In the genomic region with DNA sequence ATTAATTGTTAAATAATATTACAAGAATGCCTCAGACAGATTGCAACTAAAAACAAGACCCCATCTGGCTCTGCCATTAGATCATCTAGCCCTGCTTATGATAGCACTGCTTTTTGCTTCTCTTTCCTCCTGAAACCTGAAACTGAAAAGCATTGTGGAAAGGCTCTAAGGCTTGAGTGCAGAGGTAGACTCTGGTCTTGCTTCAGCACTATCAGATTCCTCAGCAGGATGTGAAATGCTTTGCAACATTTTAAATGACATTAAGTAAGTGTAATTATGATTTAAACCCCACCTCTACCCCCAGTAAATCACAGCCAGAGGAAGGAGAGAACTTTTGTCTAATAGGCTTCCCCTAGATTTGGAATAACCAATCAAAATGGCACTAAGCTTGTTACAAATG, we compare ENCODE assay signal across 21 cellular contexts.
A peak's percentile ranks its signal among the peaks of the same experiment; 100 is the strongest.
DNase-seq lines count a peak whose midpoint lies in the region; FAIRE-seq and TF ChIP-seq lines count a peak whose summit lies in the region.
"Had no signal": no experiment of that assay in that cellular context is flagged by ENCODE, and none has a peak within 500 bp of the region (broad histone marks: within the 10 kb centered on the region; RNA-seq: fewer than 3 reads in every experiment).

No MANE protein-coding gene starts in this region.

- peaks cover 67% of the 10 kb centered on the region for H3K36me3 Mint-ChIP-seq in nephron progenitor cell (ENCODE audit: low read depth)
- H3K36me3 Mint-ChIP-seq: CD4-positive, CD25-positive, alpha-beta regulatory T cell; T-cell had no signal

- peak overlapping the region; percentile 41 for H3K27ac ChIP-seq in KMS-11
- H3K27ac ChIP-seq: A549 had no signal

- H3K4me1 Mint-ChIP-seq in nephron progenitor cell = peaks cover 69% of the 10 kb centered on the region
- H3K4me1 Mint-ChIP-seq: CD4-positive, CD25-positive, alpha-beta regulatory T cell had no signal

- H3K4me1 ChIP-seq in KMS-11 (ENCODE audit: low read depth, poor library complexity, severe bottlenecking) = peaks cover 30% of the 10 kb centered on the region
- H3K4me1 ChIP-seq: A549 had no signal

- H3K27me3 Mint-ChIP-seq in nephron progenitor cell (ENCODE audit: low read depth, poor library complexity) = no peaks in the 10 kb centered on the region

- no peak overlapping the region for H2AFZ ChIP-seq in KMS-11 (ENCODE audit: low read depth)

- H3K4me3 ChIP-seq in KMS-11 (IDR thresholded peaks at IDR 0.05; ENCODE audit: insufficient read depth, low read depth, low read length) = no peak overlapping the region
- H3K4me3 ChIP-seq: A549 had no signal

- peak overlapping the region; percentile 67 for H3K4me2 ChIP-seq in KMS-11
- H3K4me2 ChIP-seq: A549 had no signal

- DNase-seq in NCI-H510A treated with DMSO at 0.1 percent for 48 hours (lab: John Stamatoyannopoulos, UW) (peak; percentile 26), NCI-H510A (lab: John Stamatoyannopoulos, UW) (no peak), NCI-H82 treated with DMSO at 0.1 percent for 48 hours (lab: John Stamatoyannopoulos, UW; ENCODE audit: unreplicated experiment) (peak; percentile 55), nephron progenitor cell (no peak), T-helper 9 cell (no peak), ACHN (no peak), urothelium cell line (ENCODE audit: low spot score) (no peak)
- DNase-seq: CD4-positive, CD25-positive, alpha-beta regulatory T cell; COR-L47; EL; KG1; NCI-H1105; NCI-H146; NCI-H2029 treated with DMSO at 0.1 percent for 48 hours; NCI-H345; T-cell had no signal

- no peak overlapping the region for H3K4me3 Mint-ChIP-seq in nephron progenitor cell
- H3K4me3 Mint-ChIP-seq: CD4-positive, CD25-positive, alpha-beta regulatory T cell; T-cell had no signal

- peak overlapping the region; percentile 77 for H3K27ac Mint-ChIP-seq in nephron progenitor cell
- H3K27ac Mint-ChIP-seq: CD4-positive, CD25-positive, alpha-beta regulatory T cell; T-cell had no signal

- no peaks in the 10 kb centered on the region for H3K79me2 ChIP-seq in KMS-11 (ENCODE audit: insufficient read depth, low read depth)

- no peaks in the 10 kb centered on the region for H3K27me3 ChIP-seq in KMS-11 (ENCODE audit: insufficient read depth, low read depth)

- H3K9ac ChIP-seq in KMS-11 = no peak overlapping the region

- TF ChIP-seq CTCF in KMS-11 (conservative IDR thresholded peaks at IDR 0.05; ENCODE audit: low read depth, low read length) (no peak), nephron progenitor cell (IDR thresholded peaks at IDR 0.05) (no peak)

- in situ Hi-C loops in ACHN (cut with HindIII; ENCODE audit: low pct_ligation_motif_present, low pct_unique_long_range_greater_than_20kb, low sequenced_read_pairs) = no loop called here

- H3K36me3 ChIP-seq in KMS-11 (ENCODE audit: insufficient read depth) = no peaks in the 10 kb centered on the region

- H3K9me3 Mint-ChIP-seq in nephron progenitor cell = peaks cover 12% of the 10 kb centered on the region
- H3K9me3 Mint-ChIP-seq: CD4-positive, CD25-positive, alpha-beta regulatory T cell; T-cell had no signal

- no peak for FAIRE-seq in urothelium cell line (lab: Jason Lieb, UNC)
- FAIRE-seq: A549, GM12892, GM18507, H1 had no signal

- no peaks in the 10 kb centered on the region for H4K20me1 ChIP-seq in KMS-11 (ENCODE audit: insufficient read depth)

Comparison
In these comparisons a context has a peak if more than half of its experiments do, and no peak if none do; other contexts are left out.
1. DNase-seq: peak in NCI-H510A treated with DMSO at 0.1 percent for 48 hours (single experiment) and NCI-H82 treated with DMSO at 0.1 percent for 48 hours (single experiment); none in NCI-H510A (single experiment), nephron progenitor cell (single experiment), T-helper 9 cell (single experiment), ACHN (single experiment) and urothelium cell line (single experiment).